In genomic region chr7:33716581-33717477, GRCh38 we compare ENCODE assay signal across 8 cellular contexts.
A peak's percentile ranks its signal among the peaks of the same experiment; 100 is the strongest.
DNase-seq lines count a peak whose midpoint lies in the region; ATAC-seq and TF ChIP-seq lines count a peak whose summit lies in the region.

No MANE protein-coding gene starts in this region.

- peaks cover 2 to 20% of the 10 kb centered on the region in 2 donors for H3K4me1 ChIP-seq in thoracic aorta (ENCODE audit: control insufficient read depth in 1 of 2, low read depth in 2 of 2)

- ATAC-seq in SK-N-SH treated with all-trans-retinoic acid at 6 μM for 48 hours (peak; percentile 83), thoracic aorta (ENCODE audit: insufficient number of reproducible peaks, low FRiP score, low read depth) (no peak)

- DNase-seq in AG08395 (ENCODE audit: low spot score) (peak; percentile 28), H7 (peak; percentile 43), glomerular visceral epithelial cell (ENCODE audit: extremely low spot score) (peak; percentile 59), thoracic aorta (ENCODE audit: low spot score) (no peak), cerebellum (ENCODE audit: low spot score) (no peak), NCI-H2029 (lab: John Stamatoyannopoulos, UW) (no peak), GM19238 (ENCODE audit: insufficient read length, low spot score) (no peak)

- H3K27me3 ChIP-seq in H7 (ENCODE audit: control insufficient read depth, insufficient read depth, low read length) (no peaks in the 10 kb centered on the region; the same call in 1 of the 2 replicates), thoracic aorta (replicated peaks; ENCODE audit: insufficient read depth) (no peaks in the 10 kb centered on the region)

- no peaks in the 10 kb centered on the region for H3K9me3 ChIP-seq in thoracic aorta

- peak; percentile 51 for TF ChIP-seq CTCF in thoracic aorta (IDR thresholded peaks at IDR 0.05)

- H3K4me3 ChIP-seq in H7 (ENCODE audit: insufficient read depth, low read depth, low read length) (no peak overlapping the region), thoracic aorta (no peak overlapping the region)

- no peak overlapping the region for H3K27ac ChIP-seq in thoracic aorta

- no peaks in the 10 kb centered on the region for H3K36me3 ChIP-seq in H7 (replicated peaks; ENCODE audit: control insufficient read depth, insufficient read depth, low read length)
- H3K36me3 ChIP-seq in thoracic aorta: no peaks in the 10 kb centered on the region

TF ChIP-seq in SK-N-SH treated with all-trans-retinoic acid at 6 μM for 48 hours, 23 proteins besides CTCF, POLR2A, EP300 and RAD21:
- TF ChIP-seq ZNF8 (CRISPR knock-in tag; IDR thresholded peaks at IDR 0.05) (no peak), BACH2 (CRISPR knock-in tag; IDR thresholded peaks at IDR 0.05; ENCODE audit: borderline replicate concordance) (no peak), TOX (CRISPR knock-in tag; IDR thresholded peaks at IDR 0.05; ENCODE audit: borderline replicate concordance) (no peak), ISL1 (CRISPR knock-in tag; IDR thresholded peaks at IDR 0.05) (peak; percentile 35; the same call in 1 of the 2 replicates), POU6F1 (CRISPR knock-in tag; IDR thresholded peaks at IDR 0.05; ENCODE audit: borderline replicate concordance, low read depth) (0 out of 2 replicates have a peak, but pooled peaks have one; percentile 76), PPARA (CRISPR knock-in tag; IDR thresholded peaks at IDR 0.05; ENCODE audit: borderline replicate concordance) (no peak), OSR1 (CRISPR knock-in tag; IDR thresholded peaks at IDR 0.05) (no peak), ZNF70 (CRISPR knock-in tag; IDR thresholded peaks at IDR 0.05) (no peak), GLIS3 (CRISPR knock-in tag; IDR thresholded peaks at IDR 0.05) (no peak)

Comparison
In these comparisons a context has a peak if more than half of its experiments do, and no peak if none do; other contexts are left out.
1. DNase-seq: peak in AG08395 (single experiment), H7 (single experiment) and glomerular visceral epithelial cell (single experiment); none in thoracic aorta (single experiment), cerebellum (single experiment), NCI-H2029 (single experiment) and GM19238 (single experiment).